Comparison of ENCODE assay signal across 12 cellular contexts in the genomic region with DNA sequence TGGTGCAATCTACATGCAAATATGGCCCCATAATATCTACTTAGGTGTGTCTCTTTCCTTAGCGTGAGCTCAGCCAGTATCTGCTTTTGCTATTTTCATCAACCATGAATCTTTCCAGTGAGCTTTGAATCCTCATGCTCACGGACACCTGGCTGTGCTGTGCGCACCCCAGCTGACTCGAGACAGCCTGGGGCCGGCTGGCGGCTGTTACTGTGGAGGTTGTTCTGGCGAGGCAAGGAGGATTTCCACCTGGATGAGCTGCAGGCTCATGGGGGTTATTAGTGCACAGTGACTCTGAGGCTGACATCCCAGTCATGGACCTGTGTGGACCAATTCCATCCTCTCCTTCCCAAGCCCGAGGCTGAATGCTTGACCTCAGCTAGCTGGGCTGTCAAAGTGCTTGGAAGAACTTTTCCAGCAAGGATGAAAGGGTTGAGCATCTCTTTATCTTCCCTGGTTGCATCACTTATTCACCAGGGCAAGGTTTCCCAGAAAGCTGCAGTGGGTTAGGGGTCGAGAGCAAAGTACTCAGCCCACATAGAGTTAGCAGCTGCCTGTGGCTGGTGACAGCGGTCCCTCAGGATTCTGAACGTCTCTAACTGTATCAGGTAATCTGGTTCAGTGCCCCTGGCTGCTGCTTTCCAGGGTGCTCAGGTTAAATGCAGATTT.
DNase-seq lines count a peak whose midpoint lies in the region; ATAC-seq and TF ChIP-seq lines count a peak whose summit lies in the region.
"Had no signal": no experiment of that assay in that cellular context is flagged by ENCODE, and none has a peak within 500 bp of the region (broad histone marks: within the 10 kb centered on the region; RNA-seq: fewer than 3 reads in every experiment).

No MANE protein-coding gene starts in this region.

- H3K9me3 ChIP-seq in neural progenitor cell (ENCODE audit: low read depth) (peaks cover 11% of the 10 kb centered on the region), ovary (no peaks in the 10 kb centered on the region), MM.1S (replicated peaks; ENCODE audit: insufficient read depth, low read length) (no peaks in the 10 kb centered on the region)

- H4K20me1 ChIP-seq in neural progenitor cell (ENCODE audit: low read depth) (no peaks in the 10 kb centered on the region), MM.1S (ENCODE audit: insufficient read depth, low read length) (no peaks in the 10 kb centered on the region)

- peak overlapping the region; percentile 2 for H3K4me3 ChIP-seq in neural progenitor cell
- no peak overlapping the region for H3K4me3 ChIP-seq in ovary
- H3K4me3 ChIP-seq in MM.1S (ENCODE audit: low read length) = no peak overlapping the region

- H2AFZ ChIP-seq in neural progenitor cell (replicated peaks) = no peak overlapping the region
- H2AFZ ChIP-seq in MM.1S (ENCODE audit: low read length) = no peak overlapping the region

- peaks cover 4% of the 10 kb centered on the region for H3K36me3 ChIP-seq in neural progenitor cell
- no peaks in the 10 kb centered on the region for H3K36me3 ChIP-seq in ovary
- no peaks in the 10 kb centered on the region for H3K36me3 ChIP-seq in MM.1S (replicated peaks; ENCODE audit: insufficient read depth, low read length)

- POLR2A ChIA-PET in WTC11 (lab: Charles Lee) = interaction anchor here (0.6 to 1.1 kb wide), 2 partner anchors 11 to 51 kb away, joined by 3 to 4 read pairs; no protein-coding TSS in a partner anchor

- DNase-seq in NCI-H1417 (lab: John Stamatoyannopoulos, UW) (peak; percentile 43 to 70 (median 43)), NCI-H1417 treated with DMSO at 0.1 percent for 48 hours (lab: John Stamatoyannopoulos, UW) (no peak), M059J (ENCODE audit: low read depth) (peak; percentile 42), WTC11 (ENCODE audit: low spot score) (no peak), neural progenitor cell (ENCODE audit: low spot score) (peak; percentile 51), ovary (no peak), MM.1S (no peak), NCI-H1048 (lab: John Stamatoyannopoulos, UW) (no peak)
- DNase-seq: 8988T; activated naive CD4-positive, alpha-beta T cell treated with Interleukin-2 at 50 U/mL for 16 hours; effector CD4-positive, alpha-beta T cell; small intestine had no signal

- H3K4me1 Mint-ChIP-seq in WTC11 (peaks cover 17% of the 10 kb centered on the region), neural progenitor cell (peaks cover 30% of the 10 kb centered on the region)

- peak overlapping the region; percentile 77 for H3K27ac ChIP-seq in neural progenitor cell
- no peak overlapping the region for H3K27ac ChIP-seq in ovary
- no peak overlapping the region for H3K27ac ChIP-seq in MM.1S (ENCODE audit: low read length)

- H3K4me3 Mint-ChIP-seq in WTC11 (no peak overlapping the region), neural progenitor cell (no peak overlapping the region)

- TF ChIP-seq CTCF in WTC11 (IDR thresholded peaks at IDR 0.05) (no peak), neural progenitor cell (IDR thresholded peaks at IDR 0.05) (no peak), ovary (IDR thresholded peaks at IDR 0.05) (no peak), MM.1S (IDR thresholded peaks at IDR 0.05; ENCODE audit: low read length) (no peak)

- TF ChIP-seq EP300 in ovary (IDR thresholded peaks at IDR 0.05) = no peak

- H3K27me3 Mint-ChIP-seq in WTC11 (ENCODE audit: low read depth) = peaks cover 6% of the 10 kb centered on the region
- H3K27me3 Mint-ChIP-seq in neural progenitor cell (ENCODE audit: insufficient read depth, low read depth) = peaks cover 5% of the 10 kb centered on the region

- H3K36me3 Mint-ChIP-seq in WTC11 (peaks cover 11% of the 10 kb centered on the region; the same call in 1 of the 2 replicates), neural progenitor cell (peaks cover 2% of the 10 kb centered on the region)

- H3K9me3 Mint-ChIP-seq in WTC11 (peaks cover 30% of the 10 kb centered on the region), neural progenitor cell (peaks cover 38% of the 10 kb centered on the region)

- ATAC-seq in WTC11 = peak; percentile 78

- peaks cover 37% of the 10 kb centered on the region for H3K4me1 ChIP-seq in neural progenitor cell
- no peaks in the 10 kb centered on the region for H3K4me1 ChIP-seq in ovary (ENCODE audit: insufficient read depth)
- H3K4me1 ChIP-seq in MM.1S (ENCODE audit: low read length) = no peaks in the 10 kb centered on the region

- no peaks in the 10 kb centered on the region for H3K79me2 ChIP-seq in neural progenitor cell (ENCODE audit: low read depth)
- no peaks in the 10 kb centered on the region for H3K79me2 ChIP-seq in MM.1S (ENCODE audit: low read length)

- no peak for TF ChIP-seq POLR2A in ovary (IDR thresholded peaks at IDR 0.05)

- 31 to 34% (median 31%) methylated on average over 11 of the region's 11 CpGs for WGBS in ovary, 3 donors

- H3K9me2 ChIP-seq in MM.1S (replicated peaks; ENCODE audit: insufficient read depth, low read length) = no peaks in the 10 kb centered on the region

- H3K27ac Mint-ChIP-seq in WTC11 (no peak overlapping the region), neural progenitor cell (peak overlapping the region; percentile 42)

- peaks cover 31% of the 10 kb centered on the region for H3F3A ChIP-seq in neural progenitor cell (ENCODE audit: low read depth)
- no peaks in the 10 kb centered on the region for H3F3A ChIP-seq in MM.1S (ENCODE audit: insufficient read depth, low read length)

- intact Hi-C loops in ovary (cut with DNase I) = no loop called here

- H3K9ac ChIP-seq in neural progenitor cell (no peak overlapping the region), MM.1S (ENCODE audit: low read length) (no peak overlapping the region)

- CTCF ChIA-PET in WTC11 (lab: Charles Lee) = no interaction called here

- H3K27me3 ChIP-seq in neural progenitor cell = no peaks in the 10 kb centered on the region
- H3K27me3 ChIP-seq in ovary = no peaks in the 10 kb centered on the region
- H3K27me3 ChIP-seq in MM.1S (replicated peaks; ENCODE audit: insufficient read depth, low read length) = no peaks in the 10 kb centered on the region

- H3K4me2 ChIP-seq in neural progenitor cell = peak overlapping the region; percentile 62
- no peak overlapping the region for H3K4me2 ChIP-seq in MM.1S (ENCODE audit: low read depth, low read length)

TF ChIP-seq in WTC11, 78 proteins besides CTCF, POLR2A, EP300 and RAD21:
- TF ChIP-seq FOXP1 (CRISPR knock-in tag; IDR thresholded peaks at IDR 0.05; ENCODE audit: borderline replicate concordance) (peak; percentile 25; the same call in 1 of the 2 replicates), NFYB (CRISPR knock-in tag; conservative IDR thresholded peaks at IDR 0.05; ENCODE audit: low read depth) (no peak), ZNF281 (CRISPR knock-in tag; IDR thresholded peaks at IDR 0.05) (no peak), ZNF138 (CRISPR knock-in tag; conservative IDR thresholded peaks at IDR 0.05) (no peak)
- TF ChIP-seq, protein P1, sequence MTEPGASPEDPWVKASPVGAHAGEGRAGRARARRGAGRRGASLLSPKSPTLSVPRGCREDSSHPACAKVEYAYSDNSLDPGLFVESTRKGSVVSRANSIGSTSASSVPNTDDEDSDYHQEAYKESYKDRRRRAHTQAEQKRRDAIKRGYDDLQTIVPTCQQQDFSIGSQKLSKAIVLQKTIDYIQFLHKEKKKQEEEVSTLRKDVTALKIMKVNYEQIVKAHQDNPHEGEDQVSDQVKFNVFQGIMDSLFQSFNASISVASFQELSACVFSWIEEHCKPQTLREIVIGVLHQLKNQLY (CRISPR knock-in tag; IDR thresholded peaks at IDR 0.05) = no peak
TF ChIP-seq in WTC11: peak in this region for 1.

Comparison
In these comparisons a context has a peak if more than half of its experiments do, and no peak if none do; other contexts are left out.
1. DNase-seq: peak in NCI-H1417 (3 of 3), M059J (single experiment) and neural progenitor cell (single experiment); none in NCI-H1417 treated with DMSO at 0.1 percent for 48 hours (single experiment), WTC11 (single experiment), ovary (0 of 5), MM.1S (single experiment) and NCI-H1048 (single experiment).